In genomic region chr9:104858271-104858670, GRCh38 we compare ENCODE assay signal across 20 cellular contexts.
A peak's percentile ranks its signal among the peaks of the same experiment; 100 is the strongest.
DNase-seq lines count a peak whose midpoint lies in the region; ATAC-seq and TF ChIP-seq lines count a peak whose summit lies in the region.
"Had no signal": no experiment of that assay in that cellular context is flagged by ENCODE, and none has a peak within 500 bp of the region (broad histone marks: within the 10 kb centered on the region; RNA-seq: fewer than 3 reads in every experiment).

No MANE protein-coding gene starts in this region.

- H3K27ac ChIP-seq in heart right ventricle (peak overlapping the region in 1 of 10 donors; percentile 23), epithelial cell of prostate (peak overlapping the region; percentile 87)
- H3K27ac ChIP-seq: A549, KMS-11, upper lobe of right lung had no signal

- H3K4me1 ChIP-seq in heart right ventricle = peaks cover 0 to 55% (median 13%) of the 10 kb centered on the region in 9 donors

- intact Hi-C loops in heart right ventricle (cut with DNase I) = loop anchor here in 1 of 10 donors (10.0 kb wide), 1 partner anchor 557 kb away; no protein-coding TSS in a partner anchor
- intact Hi-C loops in Right ventricle myocardium inferior (cut with DNase I) = no loop called here

- ATAC-seq in heart right ventricle (peak in 5 of 8 donors; percentile 19 to 59 (median 33)), Right ventricle myocardium inferior (no peak), HG03280 (IDR thresholded peaks at IDR 0.05; ENCODE audit: unreplicated experiment) (no peak), HG03457 (IDR thresholded peaks at IDR 0.05; ENCODE audit: unreplicated experiment) (no peak), GM18870 (IDR thresholded peaks at IDR 0.05; ENCODE audit: unreplicated experiment) (no peak)
- ATAC-seq: A549; left lung; stimulated activated memory B cell treated with anti-CD40 and anti-IgM and Interleukin-4, amounts not matched to agents 10 μg/mL and 1 μg/mL and 100 μg/mL, for 72 hours; upper lobe of right lung had no signal

- no peaks in the 10 kb centered on the region for H3K9me3 ChIP-seq in heart right ventricle
- H3K9me3 ChIP-seq: A549, left lung, upper lobe of right lung had no signal

- H3K27me3 ChIP-seq in heart right ventricle = no peaks in the 10 kb centered on the region
- H3K27me3 ChIP-seq: left lung, upper lobe of right lung had no signal

- no peak overlapping the region for H3K4me3 ChIP-seq in heart right ventricle
- H3K4me3 ChIP-seq: A549, left lung, upper lobe of right lung had no signal

- peaks cover 0 to 84% (median 2%) of the 10 kb centered on the region in 9 donors for H3K36me3 ChIP-seq in heart right ventricle

- TF ChIP-seq CTCF in heart right ventricle (IDR thresholded peaks at IDR 0.05) = no peak

- WGBS in heart right ventricle, 2 donors = 78 to 88% methylated on average over 4 of the region's 4 CpGs

- no peak for DNase-seq in heart right ventricle
- DNase-seq in Right ventricle myocardium inferior (ENCODE audit: missing footprints) = no peak
- DNase-seq in epithelial cell of prostate (ENCODE audit: low read depth, low spot score) = no peak
- DNase-seq in iris pigment epithelial cell (ENCODE audit: low read depth) = peak; percentile 57
- no peak for DNase-seq in SK-N-DZ (ENCODE audit: low spot score)
- DNase-seq: activated T-cell treated with anti-CD3 and anti-CD28 coated beads, Interleukin-2, amount 50 U/mL, for 1 hour; CD8-positive, alpha-beta memory T cell; cerebellar nuclear complex; left lung; NCI-H1092; NCI-H2171; NCI-H774; small intestine; upper lobe of right lung had no signal

Comparison
In these comparisons a context has a peak if more than half of its experiments do, and no peak if none do; other contexts are left out.
1. ATAC-seq: peak in heart right ventricle (5 of 8); none in Right ventricle myocardium inferior (single experiment), HG03280 (single experiment), HG03457 (single experiment) and GM18870 (single experiment).